Comparison of ENCODE assay signal across 10 cellular contexts in the genomic region with DNA sequence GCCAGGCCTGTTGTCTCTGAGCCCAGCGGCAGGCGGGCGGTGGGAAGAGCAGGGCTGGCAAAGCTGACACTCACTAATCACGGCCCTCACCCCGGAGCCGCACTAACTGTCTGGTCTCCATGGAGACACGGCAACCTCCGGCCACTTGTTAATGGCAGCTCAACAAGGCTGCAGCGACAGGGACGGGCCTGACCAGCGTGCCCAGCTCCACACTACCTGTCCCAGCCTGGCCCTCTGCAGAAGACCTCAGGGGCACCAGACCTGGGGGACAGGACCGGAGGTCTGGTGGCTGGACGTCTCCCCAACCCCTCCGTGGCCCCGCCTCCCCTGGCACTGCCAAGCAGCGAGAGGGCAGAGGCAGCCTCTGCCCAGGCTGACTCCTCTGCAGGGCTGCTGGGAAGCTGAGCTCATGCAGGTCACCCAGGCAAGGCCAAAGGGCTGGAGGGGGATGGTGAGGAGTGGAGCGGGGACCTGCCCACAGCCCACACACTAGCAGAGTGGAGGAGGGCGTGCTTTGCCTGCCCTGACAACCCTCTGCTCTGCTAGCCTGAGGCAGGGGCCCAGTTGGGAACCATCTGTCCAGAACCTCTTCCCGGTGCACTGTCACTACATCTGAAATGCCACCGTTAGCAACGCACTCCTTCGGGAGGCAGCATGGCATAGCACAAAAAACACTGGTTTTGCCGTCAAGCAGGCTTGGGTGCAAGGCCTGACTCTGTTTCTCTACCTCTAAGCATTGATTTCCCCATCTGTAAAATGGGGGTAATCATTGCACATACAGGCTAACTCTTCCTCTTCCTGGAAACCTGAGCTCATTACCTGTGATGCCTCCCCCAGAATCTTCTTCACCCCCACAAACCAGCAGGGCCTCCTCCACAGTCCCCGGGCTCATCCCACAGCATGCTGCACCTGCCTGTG. TPM values are rescaled to one million over a fixed set of nuclear protein-coding genes. Genes with fewer than 3 reads are reported as not detected.
A peak's percentile ranks its signal among the peaks of the same experiment; 100 is the strongest.
DNase-seq lines count a peak whose midpoint lies in the region; ATAC-seq and TF ChIP-seq lines count a peak whose summit lies in the region.
"Had no signal": no experiment of that assay in that cellular context is flagged by ENCODE, and none has a peak within 500 bp of the region (broad histone marks: within the 10 kb centered on the region; RNA-seq: fewer than 3 reads in every experiment).

No MANE protein-coding gene starts in this region.

- H3K4me1 ChIP-seq in liver (ENCODE audit: control insufficient read depth in 4 of 4, insufficient read depth in 4 of 4, low read length in 3 of 4) (peaks cover 0 to 23% (median 11%) of the 10 kb centered on the region in 4 donors), thymus (ENCODE audit: control insufficient read depth, insufficient read depth, low read length) (peaks cover 48% of the 10 kb centered on the region)

- peak overlapping the region in 2 of 3 donors; percentile 9 to 35 for H3K4me3 ChIP-seq in liver (ENCODE audit: low read depth in 1 of 3, low read length in 3 of 3)
- H3K4me3 ChIP-seq in thymus (ENCODE audit: low read length) = no peak overlapping the region

- H3K27ac Mint-ChIP-seq in activated naive CD4-positive, alpha-beta T cell treated with anti-CD3 and anti-CD28 coated beads, Interleukin-2, amount 50 U/mL, for 72 hours = no peak overlapping the region
- H3K27ac Mint-ChIP-seq: activated naive CD4-positive, alpha-beta T cell treated with anti-CD3 and anti-CD28 coated beads for 36 hours had no signal

- H3K9ac ChIP-seq in liver (ENCODE audit: low read depth in 1 of 2, low read length in 2 of 2) = no peak overlapping the region

- no peak for ATAC-seq in activated naive CD4-positive, alpha-beta T cell treated with anti-CD3 and anti-CD28 coated beads, Interleukin-2, amount 50 U/mL, for 72 hours
- ATAC-seq in HG03025 (IDR thresholded peaks at IDR 0.05; ENCODE audit: low FRiP score, unreplicated experiment) = no peak

- TF ChIP-seq CTCF in liver (IDR thresholded peaks at IDR 0.05; ENCODE audit: low read depth, low read length, missing input control) = no peak

- H3K36me3 ChIP-seq in liver (ENCODE audit: control insufficient read depth in 4 of 4, insufficient read depth in 3 of 4, low read depth in 1 of 4, low read length in 3 of 4) (no peaks in the 10 kb centered on the region), thymus (ENCODE audit: control insufficient read depth, insufficient read depth) (no peaks in the 10 kb centered on the region)

- H3K36me3 Mint-ChIP-seq in activated naive CD4-positive, alpha-beta T cell treated with anti-CD3 and anti-CD28 coated beads, Interleukin-2, amount 50 U/mL, for 72 hours = peaks cover 0 to 11% of the 10 kb centered on the region in 2 donors

- 53% methylated on average over 24 of the region's 24 CpGs for WGBS in liver
- 94% methylated on average over 24 of the region's 24 CpGs for WGBS in thymus

- H3K27ac ChIP-seq in liver (ENCODE audit: low read depth in 1 of 2, low read length in 2 of 2) = peak overlapping the region; percentile 61 to 83
- H3K27ac ChIP-seq in thymus (ENCODE audit: low read depth) = peak overlapping the region; percentile 11

- no peaks in the 10 kb centered on the region for H3K27me3 ChIP-seq in liver (ENCODE audit: control insufficient read depth in 4 of 4, insufficient read depth in 4 of 4, low read length in 3 of 4)
- H3K27me3 ChIP-seq in thymus (ENCODE audit: control insufficient read depth, insufficient read depth) = no peaks in the 10 kb centered on the region

- DNase-seq in NCI-H2107 treated with DMSO at 0.1 percent for 48 hours (lab: John Stamatoyannopoulos, UW; ENCODE audit: unreplicated experiment) = peak; percentile 25
- DNase-seq in NCI-H2107 (lab: John Stamatoyannopoulos, UW) = no peak
- DNase-seq in anterior cingulate cortex (lab: John Stamatoyannopoulos, UW) = peak in 51 of 58 donors; percentile 25 to 85 (median 66)
- DNase-seq in SIG-M5 (lab: John Stamatoyannopoulos, UW) = no peak
- DNase-seq in activated naive CD4-positive, alpha-beta T cell treated with anti-CD3 and anti-CD28 coated beads, Interleukin-2, amount 50 U/mL, for 72 hours (ENCODE audit: low spot score in 2 of 2) = no peak
- DNase-seq: activated naive CD4-positive, alpha-beta T cell treated with anti-CD3 and anti-CD28 coated beads for 36 hours; NCI-H1048 had no signal

- no peaks in the 10 kb centered on the region for H3K9me3 Mint-ChIP-seq in activated naive CD4-positive, alpha-beta T cell treated with anti-CD3 and anti-CD28 coated beads, Interleukin-2, amount 50 U/mL, for 72 hours
- H3K9me3 Mint-ChIP-seq: activated naive CD4-positive, alpha-beta T cell treated with anti-CD3 and anti-CD28 coated beads for 36 hours had no signal

- no peaks in the 10 kb centered on the region for H3K9me3 ChIP-seq in liver (ENCODE audit: control insufficient read depth in 4 of 4, low read length in 3 of 4)
- no peaks in the 10 kb centered on the region for H3K9me3 ChIP-seq in thymus (ENCODE audit: control insufficient read depth)

- TF ChIP-seq RAD21 in liver (IDR thresholded peaks at IDR 0.05) = peak in 1 of 2 donors; percentile 62

TF ChIP-seq in liver, 16 proteins besides CTCF, POLR2A, EP300 and RAD21:
- no peak for TF ChIP-seq MAX (IDR thresholded peaks at IDR 0.05)
- TF ChIP-seq HNF4G (IDR thresholded peaks at IDR 0.05) = no peak
- peak; percentile 78 to 85 for TF ChIP-seq HNF4A (conservative IDR thresholded peaks at IDR 0.05)
- peak; percentile 68 for TF ChIP-seq YY1 (IDR thresholded peaks at IDR 0.05)
- TF ChIP-seq NR2F2 (IDR thresholded peaks at IDR 0.05) = peak; percentile 53
- TF ChIP-seq RXRA (IDR thresholded peaks at IDR 0.05) = peak; percentile 79 to 90
- peak; percentile 89 for TF ChIP-seq SP1 (IDR thresholded peaks at IDR 0.05)
- peak in 1 of 2 donors; percentile 22 for TF ChIP-seq GABPA (IDR thresholded peaks at IDR 0.05 in 1 of 2, conservative IDR thresholded peaks at IDR 0.05 in 1 of 2)
- TF ChIP-seq FOXA1 (IDR thresholded peaks at IDR 0.05) = no peak
- no peak for TF ChIP-seq ATF3 (IDR thresholded peaks at IDR 0.05)
- peak in 1 of 2 donors; percentile 52 for TF ChIP-seq JUND (IDR thresholded peaks at IDR 0.05)
TF ChIP-seq in liver: peak in this region for 7.

RNA-seq across cellular contexts. Expression of gene WASF2, which starts 29.6 kb away (rescaled TPM):
- total RNA-seq in liver = 10 to 100 TPM; 15.1 to 37.7 TPM
- polyA plus RNA-seq in liver (10 to 100 TPM; 11.6 to 22.4 TPM), thymus (47.4 TPM)
- 100 to 1,000 TPM in 1 of 2 donors, 10 to 100 TPM in 1; 97.8 to 116 TPM for total RNA-seq in activated naive CD4-positive, alpha-beta T cell treated with anti-CD3 and anti-CD28 coated beads, Interleukin-2, amount 50 U/mL, for 72 hours

Comparison
In these comparisons a context has a peak if more than half of its experiments do, and no peak if none do; other contexts are left out.
1. DNase-seq: peak in NCI-H2107 treated with DMSO at 0.1 percent for 48 hours (single experiment) and anterior cingulate cortex (51 of 58); none in NCI-H2107 (single experiment), SIG-M5 (single experiment) and activated naive CD4-positive, alpha-beta T cell treated with anti-CD3 and anti-CD28 coated beads, Interleukin-2, amount 50 U/mL, for 72 hours (0 of 2).